8 cellular contexts compared by ENCODE assay signal in genomic region chr2:135741395-135742306, GRCh38. TPM values are rescaled to one million over a fixed set of nuclear protein-coding genes. Genes with fewer than 3 reads are reported as not detected.
DNase-seq lines count a peak whose midpoint lies in the region; ATAC-seq and TF ChIP-seq lines count a peak whose summit lies in the region.

UBXN4 (plus strand) TSS chr2:135741855; CDS start chr2:135741930, 75 bp downstream.

- peak within 1 kb of the TSS; percentile 86 to 100 (median 99) for H3K27ac ChIP-seq in heart right ventricle

- peak; percentile 83 for ATAC-seq in HG02840 (IDR thresholded peaks at IDR 0.05; ENCODE audit: low FRiP score, unreplicated experiment)
- ATAC-seq in heart right ventricle: peak; percentile 97 to 99 (median 98)

- peaks cover 0 to 17% (median 0%) of the 10 kb centered on the region in 9 donors for H3K36me3 ChIP-seq in heart right ventricle

- peaks cover 3 to 39% (median 30%) of the 10 kb centered on the region in 9 donors for H3K4me1 ChIP-seq in heart right ventricle

- intact Hi-C loops in heart right ventricle (cut with DNase I): no loop called here
- intact Hi-C loops in posterior vena cava (cut with DNase I): no loop called here

- WGBS in heart right ventricle, 2 donors: 1% methylated on average over 84 to 92 of the region's 92 CpGs

- no peaks in the 10 kb centered on the region for H3K27me3 ChIP-seq in heart right ventricle

- no peaks in the 10 kb centered on the region for H3K9me3 ChIP-seq in heart right ventricle

- peak; percentile 61; the same call in 1 of the 2 replicates for TF ChIP-seq CTCF in GM12875 (IDR thresholded peaks at IDR 0.05; ENCODE audit: borderline replicate concordance, insufficient read depth, low read depth, low read length)
- peak in 7 of 9 donors; percentile 38 to 54 (median 44) for TF ChIP-seq CTCF in heart right ventricle (IDR thresholded peaks at IDR 0.05)

- H3K4me3 ChIP-seq in GM12875 (ENCODE audit: low read depth, low read length): peak within 1 kb of the TSS; percentile 70
- H3K4me3 ChIP-seq in heart right ventricle: peak within 1 kb of the TSS; percentile 68 to 99 (median 92)

- peak; percentile 91 for DNase-seq in NCI-H1436 treated with DMSO at 0.1 percent for 48 hours (lab: John Stamatoyannopoulos, UW)
- peak; percentile 87 to 99 (median 91) for DNase-seq in T-helper 1 cell
- DNase-seq in amniotic epithelial cell (ENCODE audit: low read depth): peak; percentile 99
- DNase-seq in heart right ventricle: peak; percentile 97
- DNase-seq in posterior vena cava (ENCODE audit: low spot score): peak; percentile 99
- DNase-seq in ureter (ENCODE audit: low spot score): peak; percentile 97

RNA-seq across cellular contexts. Expression of gene UBXN4, which starts in this region (rescaled TPM):
- 10 to 100 TPM; 53.6 to 77.8 (median 66.6) TPM for total RNA-seq in heart right ventricle
- polyA plus RNA-seq in heart right ventricle: 10 to 100 TPM; 29.3 to 51.6 TPM
- 10 to 100 TPM; 83.6 to 88.3 TPM for total RNA-seq in posterior vena cava
- 117 TPM for total RNA-seq in ureter

Comparison
In these comparisons a context has a peak if more than half of its experiments do, and no peak if none do; other contexts are left out.
1. Peak in every context shown above with its lines: DNase-seq, ATAC-seq, H3K4me3 ChIP-seq and H3K27ac ChIP-seq.